ENCODE assay signal across 8 cellular contexts in genomic region chr3:187368765-187369450, GRCh38. TPM values are rescaled to one million over a fixed set of nuclear protein-coding genes. Genes with fewer than 3 reads are reported as not detected.
A peak's percentile ranks its signal among the peaks of the same experiment; 100 is the strongest.
DNase-seq lines count a peak whose midpoint lies in the region; ATAC-seq, FAIRE-seq and TF ChIP-seq lines count a peak whose summit lies in the region.

No MANE protein-coding gene starts in this region.

- no peak for DNase-seq in Right ventricle myocardium inferior (ENCODE audit: missing footprints)
- no peak for DNase-seq in cardiac septum (ENCODE audit: low spot score)
- DNase-seq in NB4 (ENCODE audit: low read depth): peak; percentile 4
- DNase-seq in H54 (ENCODE audit: insufficient read length, low spot score): no peak
- no peak for DNase-seq in COR-L47 (lab: John Stamatoyannopoulos, UW)
- no peak for DNase-seq in NCI-H226

- peak; percentile 49 for ATAC-seq in Right ventricle myocardium inferior

- TF ChIP-seq CTCF in NB4 (IDR thresholded peaks at IDR 0.05; ENCODE audit: low read depth, low read length) (no peak), neutrophil (IDR thresholded peaks at IDR 0.05) (no peak)

- H3K4me1 ChIP-seq in duodenal mucosa (ENCODE audit: control insufficient read depth in 1 of 2, insufficient read depth in 2 of 2, low read length in 2 of 2) (peaks cover 4 to 10% of the 10 kb centered on the region in 2 donors), neutrophil (ENCODE audit: control insufficient read depth in 1 of 2, insufficient read depth in 1 of 2, low read depth in 1 of 2, low read length in 1 of 2) (peaks cover 0 to 4% of the 10 kb centered on the region in 2 experiments)

- H3K9me3 ChIP-seq in duodenal mucosa (ENCODE audit: control insufficient read depth in 1 of 2, low read length in 2 of 2) (no peaks in the 10 kb centered on the region), neutrophil (no peaks in the 10 kb centered on the region)

- TF ChIP-seq POLR2A in NB4 (IDR thresholded peaks at IDR 0.05; ENCODE audit: extremely low read depth, insufficient read length) (no peak), H54 (IDR thresholded peaks at IDR 0.05; ENCODE audit: low read depth, low read length) (no peak)

- FAIRE-seq in H54 (lab: Jason Lieb, UNC): no peak

- intact Hi-C loops in Right ventricle myocardium inferior (cut with DNase I): no loop called here
- intact Hi-C loops in cardiac septum (cut with DNase I): no loop called here

- peak overlapping the region; percentile 69 to 86 for H3K9ac ChIP-seq in duodenal mucosa (ENCODE audit: low read depth in 1 of 2, low read length in 2 of 2)

- H3K27me3 ChIP-seq in duodenal mucosa (ENCODE audit: control insufficient read depth in 1 of 2, insufficient read depth in 2 of 2, low read length in 2 of 2) (no peaks in the 10 kb centered on the region), neutrophil (no peaks in the 10 kb centered on the region)

- H3K36me3 ChIP-seq in duodenal mucosa (ENCODE audit: control insufficient read depth in 1 of 2, insufficient read depth in 2 of 2, low read length in 2 of 2): peaks cover 9 to 17% of the 10 kb centered on the region in 2 donors
- H3K36me3 ChIP-seq in neutrophil: peaks cover 5% of the 10 kb centered on the region

- peak overlapping the region; percentile 77 for H3K27ac ChIP-seq in duodenal mucosa (ENCODE audit: low read depth, low read length)
- peak overlapping the region; percentile 51 for H3K27ac ChIP-seq in neutrophil

- H3K4me3 ChIP-seq in NB4 (ENCODE audit: low read depth, low read length) (no peak overlapping the region), duodenal mucosa (ENCODE audit: low read depth in 1 of 2, low read length in 2 of 2) (peak overlapping the region; percentile 71 to 87), neutrophil (ENCODE audit: low read depth in 1 of 2, low read length in 1 of 2) (peak overlapping the region; percentile 28 to 50)

RNA-seq across cellular contexts. Expression of gene RTP4, which starts 0.7 kb away (rescaled TPM):
- total RNA-seq in Right ventricle myocardium inferior: 1.2 TPM
- 0.94 TPM for total RNA-seq in cardiac septum
